Comparison of ENCODE assay signal across 8 cellular contexts in genomic region chr7:6576867-6577368, GRCh38. TPM values are rescaled to one million over a fixed set of nuclear protein-coding genes. Genes with fewer than 3 reads are reported as not detected.
DNase-seq lines count a peak whose midpoint lies in the region; ATAC-seq and TF ChIP-seq lines count a peak whose summit lies in the region.
"Not testable (repeated sequence)": the region's sequence is repeated elsewhere in the genome, so short reads cannot be mapped to it uniquely, and the experiment has no call there.
"Had no signal": no experiment of that assay in that cellular context is flagged by ENCODE, and none has a peak within 500 bp of the region (broad histone marks: within the 10 kb centered on the region; RNA-seq: fewer than 3 reads in every experiment).

No MANE protein-coding gene starts in this region.

- peak overlapping the region; percentile 87 for H3K4me2 ChIP-seq in mammary epithelial cell (ENCODE audit: insufficient read depth, low read depth, low read length)

- TF ChIP-seq CTCF in mammary epithelial cell (conservative IDR thresholded peaks at IDR 0.05 in 1 of 2, IDR thresholded peaks at IDR 0.05 in 1 of 2; ENCODE audit: extremely low read depth in 1 of 2, insufficient read depth in 1 of 2, low read depth in 1 of 2, low read length in 2 of 2); gastroesophageal sphincter (IDR thresholded peaks at IDR 0.05); mesothelial cell of epicardium (IDR thresholded peaks at IDR 0.05; ENCODE audit: unreplicated experiment): not testable (repeated sequence)

- H3K4me3 ChIP-seq in GM08714 (ENCODE audit: low read length) (peak overlapping the region; percentile 89), mammary epithelial cell (replicated peaks in 1 of 3; ENCODE audit: insufficient read depth in 1 of 3, low read depth in 2 of 3, low read length in 3 of 3) (peak overlapping the region; percentile 58 to 86 (median 61)), gastroesophageal sphincter (peak overlapping the region; percentile 79 to 82), skeletal muscle cell (ENCODE audit: low read depth, low read length) (peak overlapping the region; percentile 75)

- H3K4me3 Mint-ChIP-seq in activated CD4-positive, alpha-beta T cell treated with anti-CD3 and anti-CD28 coated beads, Interleukin-2, amount 10 ng/mL, durations not matched to agents 7 days and 5 days, result peak overlapping the region; percentile 84
- peak overlapping the region; percentile 89 for H3K4me3 Mint-ChIP-seq in mesothelial cell of epicardium

- peak; percentile 24 for DNase-seq in NCI-H2171 treated with DMSO at 0.1 percent for 48 hours (lab: John Stamatoyannopoulos, UW)
- DNase-seq in activated CD4-positive, alpha-beta T cell treated with anti-CD3 and anti-CD28 coated beads, Interleukin-2, amount 10 ng/mL, durations not matched to agents 7 days and 5 days; mammary epithelial cell; mesothelial cell of epicardium (ENCODE audit: low spot score in 2 of 2, unreplicated experiment in 2 of 2); skeletal muscle cell (ENCODE audit: low read depth): not testable (repeated sequence)

- ATAC-seq in gastroesophageal sphincter, result not testable (repeated sequence)

- WGBS in mammary epithelial cell (ENCODE audit: low coverage, missing lambda C conversion rate), result 70% methylated on average over 5 of the region's 14 CpGs
- 0 to 4% methylated on average over 2 to 11 of the region's 14 CpGs for WGBS in gastroesophageal sphincter (ENCODE audit: low coverage in 1 of 2), 2 donors

- dilution Hi-C loops in mammary epithelial cell (cut with HindIII; ENCODE audit: low sequenced_read_pairs), result not testable (repeated sequence)

- H3K9ac ChIP-seq in mammary epithelial cell (ENCODE audit: insufficient read depth, low read length), result not testable (repeated sequence)

- H3K4me1 ChIP-seq in mammary epithelial cell (ENCODE audit: insufficient read depth, low read length), result not testable (repeated sequence)
- H3K4me1 ChIP-seq in gastroesophageal sphincter, result peaks cover 0 to 17% (median 5%) of the 10 kb centered on the region in 3 donors

- CTCF ChIA-PET in activated CD4-positive, alpha-beta T cell treated with anti-CD3 and anti-CD28 coated beads, Interleukin-2, amount 10 ng/mL, durations not matched to agents 7 days and 5 days (lab: Charles Lee), result interaction anchor here (0.9 to 5.3 kb wide), 4 partner anchors 9 to 450 kb away, joined by 3 to 29 read pairs (median 4); partner anchors contain the start of gene INTS15
- CTCF ChIA-PET in mammary epithelial cell (lab: Charles Lee; ENCODE audit: low non-redundant PET), result not testable (repeated sequence)

- not testable (repeated sequence) for H3K27me3 ChIP-seq in mammary epithelial cell (ENCODE audit: insufficient read depth, low read length); gastroesophageal sphincter

- intact Hi-C loops in mammary epithelial cell (cut with micrococcal nuclease), result not testable (repeated sequence)

- in situ Hi-C loops in mammary epithelial cell (cut with MboI; ENCODE audit: low sequenced_read_pairs in 2 of 2), result loop anchor here in 1 of 2 donors (25.0 kb wide), 1 partner anchor 285 kb away; no protein-coding TSS in a partner anchor

- H3K9me3 ChIP-seq in mammary epithelial cell (replicated peaks; ENCODE audit: insufficient read depth, low read length); gastroesophageal sphincter: not testable (repeated sequence)

- not testable (repeated sequence) for H3K36me3 ChIP-seq in mammary epithelial cell (ENCODE audit: insufficient read depth, low read length)
- peaks cover 0 to 31% of the 10 kb centered on the region in 2 donors for H3K36me3 ChIP-seq in gastroesophageal sphincter

- H3K4me1 Mint-ChIP-seq in activated CD4-positive, alpha-beta T cell treated with anti-CD3 and anti-CD28 coated beads, Interleukin-2, amount 10 ng/mL, durations not matched to agents 7 days and 5 days, result peaks cover 36% of the 10 kb centered on the region
- H3K4me1 Mint-ChIP-seq in mesothelial cell of epicardium, result not testable (repeated sequence)

- not testable (repeated sequence) for H3K27me3 Mint-ChIP-seq in activated CD4-positive, alpha-beta T cell treated with anti-CD3 and anti-CD28 coated beads, Interleukin-2, amount 10 ng/mL, durations not matched to agents 7 days and 5 days; mesothelial cell of epicardium (ENCODE audit: low read depth)

- BruUV-seq in mammary epithelial cell (replicated peaks; lab: Mats Ljungman, UMichigan), result not testable (repeated sequence)

- not testable (repeated sequence) for TF ChIP-seq POLR2A in gastroesophageal sphincter (IDR thresholded peaks at IDR 0.05)

- POLR2A ChIA-PET in activated CD4-positive, alpha-beta T cell treated with anti-CD3 and anti-CD28 coated beads, Interleukin-2, amount 10 ng/mL, durations not matched to agents 7 days and 5 days (lab: Charles Lee), result not testable (repeated sequence)

- H3K27ac Mint-ChIP-seq in activated CD4-positive, alpha-beta T cell treated with anti-CD3 and anti-CD28 coated beads, Interleukin-2, amount 10 ng/mL, durations not matched to agents 7 days and 5 days, result peak overlapping the region; percentile 94
- H3K27ac Mint-ChIP-seq in mesothelial cell of epicardium, result peak overlapping the region; percentile 97

- H3K27ac ChIP-seq in mammary epithelial cell (ENCODE audit: insufficient read depth, low read depth, low read length), result not testable (repeated sequence)
- H3K27ac ChIP-seq in gastroesophageal sphincter, result peak overlapping the region; percentile 93 to 99 (median 94)

- peak overlapping the region; percentile 98 for H2AFZ ChIP-seq in mammary epithelial cell (ENCODE audit: low read depth, low read length)

- not testable (repeated sequence) for TF ChIP-seq EP300 in gastroesophageal sphincter (IDR thresholded peaks at IDR 0.05)

- H3K79me2 ChIP-seq in mammary epithelial cell (ENCODE audit: insufficient read depth, low read length), result not testable (repeated sequence)

- H3K36me3 Mint-ChIP-seq in activated CD4-positive, alpha-beta T cell treated with anti-CD3 and anti-CD28 coated beads, Interleukin-2, amount 10 ng/mL, durations not matched to agents 7 days and 5 days (ENCODE audit: low read depth), result peaks cover 17% of the 10 kb centered on the region
- peaks cover 19% of the 10 kb centered on the region for H3K36me3 Mint-ChIP-seq in mesothelial cell of epicardium

- not testable (repeated sequence) for H4K20me1 ChIP-seq in mammary epithelial cell (ENCODE audit: insufficient read depth, low read length)

- not testable (repeated sequence) for H3K9me3 Mint-ChIP-seq in activated CD4-positive, alpha-beta T cell treated with anti-CD3 and anti-CD28 coated beads, Interleukin-2, amount 10 ng/mL, durations not matched to agents 7 days and 5 days; mesothelial cell of epicardium

RNA-seq across cellular contexts. Expression of gene ZDHHC4, which starts 0.3 kb away (rescaled TPM):
- total RNA-seq in activated CD4-positive, alpha-beta T cell treated with anti-CD3 and anti-CD28 coated beads, Interleukin-2, amount 10 ng/mL, durations not matched to agents 7 days and 5 days, result 10 to 100 TPM; 29.9 to 35.3 TPM
- total RNA-seq in mammary epithelial cell (10 to 100 TPM; 34.1 to 52.5 TPM), gastroesophageal sphincter (10 to 100 TPM; 54.6 to 63.8 (median 58.8) TPM), mesothelial cell of epicardium (66.9 to 75.3 TPM (median 67.9 TPM) in 3 replicates)
- 40.5 TPM for polyA plus RNA-seq in mammary epithelial cell
- polyA minus RNA-seq in mammary epithelial cell, result 52.4 TPM

RNA-seq across cellular contexts. Expression of gene INTS15, which starts 12.9 kb away (rescaled TPM):
- total RNA-seq in activated CD4-positive, alpha-beta T cell treated with anti-CD3 and anti-CD28 coated beads, Interleukin-2, amount 10 ng/mL, durations not matched to agents 7 days and 5 days, result 10 to 100 TPM; 40.4 to 48.3 TPM
- 10 to 100 TPM; 12.5 to 21.1 TPM for total RNA-seq in mammary epithelial cell
- polyA plus RNA-seq in mammary epithelial cell, result 17.3 TPM
- polyA minus RNA-seq in mammary epithelial cell, result 28.5 TPM
- total RNA-seq in gastroesophageal sphincter, result 10 to 100 TPM; 25.6 to 34.5 (median 32.5) TPM
- total RNA-seq in mesothelial cell of epicardium, result 44.1 to 44.5 TPM (median 44.4 TPM) in 3 replicates

RNA-seq across cellular contexts. Expression of gene GRID2IP, which starts 25.7 kb away (rescaled TPM):
- total RNA-seq in activated CD4-positive, alpha-beta T cell treated with anti-CD3 and anti-CD28 coated beads, Interleukin-2, amount 10 ng/mL, durations not matched to agents 7 days and 5 days, result under 1 TPM in 1 of 2 experiments, not detected in 1; 0.07 TPM
- total RNA-seq in mammary epithelial cell (not detected), gastroesophageal sphincter (under 1 TPM in 1 of 4 donors, not detected in 3; 0.27 TPM), mesothelial cell of epicardium (1.4 to 1.5 TPM (median 1.5 TPM) in 3 replicates)
- polyA plus RNA-seq in mammary epithelial cell, result 0.01 TPM
- polyA minus RNA-seq in mammary epithelial cell, result not detected
- total RNA-seq: left lobe of liver had no signal

RNA-seq across cellular contexts. Expression of gene ZNF853, which starts 38.5 kb away (rescaled TPM):
- total RNA-seq in activated CD4-positive, alpha-beta T cell treated with anti-CD3 and anti-CD28 coated beads, Interleukin-2, amount 10 ng/mL, durations not matched to agents 7 days and 5 days, result under 1 TPM; 0.30 to 0.33 TPM
- total RNA-seq in mammary epithelial cell, result under 1 TPM; 0.21 to 0.67 TPM
- polyA plus RNA-seq in mammary epithelial cell, result 0.02 TPM
- polyA minus RNA-seq in mammary epithelial cell, result not detected
- 10 to 100 TPM; 12.9 to 32.3 (median 19.4) TPM for total RNA-seq in gastroesophageal sphincter
- 22.7 to 23.5 TPM (median 22.9 TPM) in 3 replicates for total RNA-seq in mesothelial cell of epicardium
